9 cellular contexts compared by ENCODE assay signal in the genomic region with DNA sequence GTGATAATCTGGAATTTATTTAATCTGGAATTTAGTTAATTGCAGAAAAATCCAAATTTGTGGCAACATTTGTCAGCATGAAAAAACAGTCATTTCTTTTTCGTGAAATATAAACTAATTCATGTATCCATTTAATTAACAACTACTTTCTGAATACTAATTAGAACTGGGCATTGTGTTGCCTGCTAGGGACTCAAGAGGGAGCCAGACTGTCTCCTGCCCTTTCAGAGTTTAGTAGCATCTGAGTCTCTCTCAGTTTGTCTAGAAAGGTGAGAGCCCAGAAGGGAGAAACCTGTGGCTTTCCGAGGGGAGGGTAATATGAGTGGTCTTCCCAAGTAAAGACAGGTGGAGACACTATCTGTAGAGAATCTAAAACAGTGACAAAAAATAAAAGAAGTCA.
DNase-seq lines count a peak whose midpoint lies in the region; ATAC-seq, FAIRE-seq and TF ChIP-seq lines count a peak whose summit lies in the region.
"Had no signal": no experiment of that assay in that cellular context is flagged by ENCODE, and none has a peak within 500 bp of the region (broad histone marks: within the 10 kb centered on the region; RNA-seq: fewer than 3 reads in every experiment).

No MANE protein-coding gene starts in this region.

- POLR2A ChIA-PET in activated CD4-positive, alpha-beta memory T cell treated with anti-CD3 and anti-CD28 coated beads for 36 hours (lab: Charles Lee) = no interaction called here

- peaks cover 9% of the 10 kb centered on the region for H3K9me3 Mint-ChIP-seq in activated CD4-positive, alpha-beta memory T cell treated with anti-CD3 and anti-CD28 coated beads for 36 hours

- no peaks in the 10 kb centered on the region for H3K36me3 ChIP-seq in bronchial epithelial cell (ENCODE audit: control insufficient read depth, insufficient read depth, low read length)

- H3K27me3 Mint-ChIP-seq in activated CD4-positive, alpha-beta memory T cell treated with anti-CD3 and anti-CD28 coated beads for 36 hours = peaks cover 1% of the 10 kb centered on the region

- no peaks in the 10 kb centered on the region for H3K27me3 ChIP-seq in bronchial epithelial cell (ENCODE audit: control insufficient read depth, insufficient read depth, low read length)

- no peak overlapping the region for H3K4me3 Mint-ChIP-seq in activated CD4-positive, alpha-beta memory T cell treated with anti-CD3 and anti-CD28 coated beads for 36 hours
- H3K4me3 Mint-ChIP-seq: activated B cell treated with CpG ODN at 0.5 μM for 24 hours had no signal

- peak; percentile 58 for TF ChIP-seq CTCF in C4-2B (conservative IDR thresholded peaks at IDR 0.05)
- TF ChIP-seq CTCF in bronchial epithelial cell (IDR thresholded peaks at IDR 0.05; ENCODE audit: insufficient read depth, low read length, severe bottlenecking) = peak; percentile 56

- no peak overlapping the region for H3K27ac Mint-ChIP-seq in activated CD4-positive, alpha-beta memory T cell treated with anti-CD3 and anti-CD28 coated beads for 36 hours
- H3K27ac Mint-ChIP-seq: activated B cell treated with CpG ODN at 0.5 μM for 24 hours had no signal

- FAIRE-seq in bronchial epithelial cell (lab: Jason Lieb, UNC) = no peak

- intact Hi-C loops in activated CD4-positive, alpha-beta memory T cell treated with anti-CD3 and anti-CD28 coated beads for 36 hours (cut with micrococcal nuclease) = loop anchor here (5.0 kb wide), 1 partner anchor 240 kb away; no protein-coding TSS in a partner anchor

- ATAC-seq in GM19035 (IDR thresholded peaks at IDR 0.05; ENCODE audit: unreplicated experiment) = peak; percentile 90
- ATAC-seq in HG03196 (IDR thresholded peaks at IDR 0.05; ENCODE audit: unreplicated experiment) = peak; percentile 65

- CTCF ChIA-PET in activated CD4-positive, alpha-beta memory T cell treated with anti-CD3 and anti-CD28 coated beads for 36 hours (lab: Charles Lee) = no interaction called here

- DNase-seq in bronchial epithelial cell (ENCODE audit: low read depth) = peak; percentile 41
- no peak for DNase-seq in stimulated activated CD4-positive, alpha-beta T cell treated with anti-CD3 and anti-CD28 coated beads, Interleukin-4, amount 100 ng/mL, for 24 hours
- DNase-seq in COR-L47 (lab: John Stamatoyannopoulos, UW) = no peak
- DNase-seq in activated CD4-positive, alpha-beta memory T cell treated with anti-CD3 and anti-CD28 coated beads for 36 hours = no peak
- DNase-seq in islet precursor cell = no peak
- DNase-seq: activated B cell treated with CpG ODN at 0.5 μM for 24 hours had no signal

- H3K4me1 Mint-ChIP-seq in activated CD4-positive, alpha-beta memory T cell treated with anti-CD3 and anti-CD28 coated beads for 36 hours (ENCODE audit: low read depth) = no peaks in the 10 kb centered on the region
- H3K4me1 Mint-ChIP-seq: activated B cell treated with CpG ODN at 0.5 μM for 24 hours had no signal

- no peaks in the 10 kb centered on the region for H3K36me3 Mint-ChIP-seq in activated CD4-positive, alpha-beta memory T cell treated with anti-CD3 and anti-CD28 coated beads for 36 hours

- H3K4me3 ChIP-seq in bronchial epithelial cell (ENCODE audit: low read depth, low read length) = no peak overlapping the region

- no peak overlapping the region for H3K27ac ChIP-seq in C4-2B
